ENCODE assay signal across 9 cellular contexts in the genomic region with DNA sequence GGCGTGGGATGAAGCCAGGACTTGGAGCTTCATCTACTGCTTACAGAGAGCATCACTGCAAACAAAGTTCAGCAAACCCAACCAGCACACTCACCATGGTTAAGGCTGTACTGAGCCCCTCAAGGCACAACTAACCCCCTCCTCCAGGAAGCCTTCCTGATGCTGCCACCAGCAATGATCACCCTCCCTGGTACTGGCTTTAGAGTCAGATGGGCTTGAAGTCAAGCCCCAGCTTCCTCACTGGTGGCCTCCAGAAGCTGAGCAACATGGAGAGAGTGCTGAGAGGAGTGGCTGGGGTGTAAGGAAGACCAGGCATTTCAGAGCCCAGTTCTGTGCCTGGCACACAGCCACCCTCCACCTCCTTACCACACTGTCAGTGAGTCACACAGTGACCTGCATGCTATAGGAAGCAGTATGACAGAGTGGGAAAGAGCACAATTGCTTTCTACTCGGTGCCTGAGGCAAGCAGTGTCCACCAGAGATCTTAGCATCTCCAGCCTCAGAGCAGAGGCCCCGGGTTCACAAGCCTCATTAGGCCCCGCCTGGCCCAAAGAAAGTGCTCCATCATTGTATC. TPM values are rescaled to one million over a fixed set of nuclear protein-coding genes. Genes with fewer than 3 reads are reported as not detected.
DNase-seq lines count a peak whose midpoint lies in the region; ATAC-seq and TF ChIP-seq lines count a peak whose summit lies in the region.
"Had no signal": no experiment of that assay in that cellular context is flagged by ENCODE, and none has a peak within 500 bp of the region (broad histone marks: within the 10 kb centered on the region; RNA-seq: fewer than 3 reads in every experiment).

No MANE protein-coding gene starts in this region.

- TF ChIP-seq CTCF in OCI-LY7 (conservative IDR thresholded peaks at IDR 0.05; ENCODE audit: low read length) (no peak), spleen (IDR thresholded peaks at IDR 0.05 in 8 of 11, conservative IDR thresholded peaks at IDR 0.05 in 3 of 11) (no peak)

- H3K4me1 ChIP-seq in trophoblast cell (ENCODE audit: control insufficient read depth in 1 of 2, insufficient read depth in 2 of 2, low read length in 2 of 2) (peaks cover 3 to 6% of the 10 kb centered on the region in 2 experiments), OCI-LY7 (ENCODE audit: insufficient read depth, low read length, poor library complexity, severe bottlenecking) (no peaks in the 10 kb centered on the region), spleen (peaks cover 0 to 12% (median 0%) of the 10 kb centered on the region in 6 donors)

- H2AFZ ChIP-seq in trophoblast cell (ENCODE audit: insufficient read depth, low read length, poor library complexity): no peak overlapping the region
- no peak overlapping the region for H2AFZ ChIP-seq in OCI-LY7 (ENCODE audit: low read length)

- BruUV-seq in OCI-LY7 (replicated peaks; lab: Mats Ljungman, UMichigan): no TSS peak

- H3K27me3 ChIP-seq in trophoblast cell (ENCODE audit: insufficient read depth, low read length) (no peaks in the 10 kb centered on the region), spleen (replicated peaks in 1 of 7) (no peaks in the 10 kb centered on the region)

- no peak overlapping the region for H3K18ac ChIP-seq in trophoblast cell (ENCODE audit: low read length)

- H2AK5ac ChIP-seq in trophoblast cell (ENCODE audit: low read length): no peak overlapping the region

- H4K91ac ChIP-seq in trophoblast cell (ENCODE audit: low read depth, low read length): no peak overlapping the region

- no peak overlapping the region for H2BK5ac ChIP-seq in trophoblast cell (ENCODE audit: low read depth, low read length, poor library complexity)

- H3K79me1 ChIP-seq in trophoblast cell (ENCODE audit: low read length): peaks cover 2% of the 10 kb centered on the region

- no peak overlapping the region for H4K8ac ChIP-seq in trophoblast cell (ENCODE audit: low read depth, low read length)

- intact Hi-C loops in OCI-LY7 (cut with micrococcal nuclease; ENCODE audit: unreplicated experiment): no loop called here
- intact Hi-C loops in spleen (cut with DNase I; ENCODE audit: low total_unique reads): no loop called here

- H3K36me3 ChIP-seq in trophoblast cell (ENCODE audit: control insufficient read depth in 1 of 2, insufficient read depth in 2 of 2, low read length in 2 of 2) (no peaks in the 10 kb centered on the region), OCI-LY7 (ENCODE audit: insufficient read depth, low read length) (peaks cover 11% of the 10 kb centered on the region; the same call in 1 of the 2 replicates), spleen (peaks cover 0 to 95% (median 34%) of the 10 kb centered on the region in 6 donors)

- no peak overlapping the region for H3K14ac ChIP-seq in trophoblast cell (ENCODE audit: low read length)

- CTCF ChIA-PET in OCI-LY7 (lab: Charles Lee; ENCODE audit: unreplicated experiment): no interaction called here

- no peak overlapping the region for H3K4ac ChIP-seq in trophoblast cell (ENCODE audit: low read depth, low read length)

- DNase-seq in EH (ENCODE audit: low read depth) (peak; percentile 94), MV-4-11 (lab: John Stamatoyannopoulos, UW) (peak; percentile 63), dermis microvascular lymphatic vessel endothelial cell (ENCODE audit: low read depth in 2 of 2) (peak; percentile 70 to 82), trophoblast cell (peak; percentile 23 to 38), OCI-LY7 (ENCODE audit: low spot score) (no peak), spleen (no peak)
- DNase-seq: H9 had no signal

- H3K4me2 ChIP-seq in trophoblast cell (ENCODE audit: low read length): no peak overlapping the region
- no peak overlapping the region for H3K4me2 ChIP-seq in OCI-LY7 (ENCODE audit: low read length)

- H3K27ac ChIP-seq in trophoblast cell (ENCODE audit: low read depth, low read length) (no peak overlapping the region), OCI-LY7 (ENCODE audit: low read depth, low read length, poor library complexity, severe bottlenecking) (no peak overlapping the region), spleen (no peak overlapping the region)

- ATAC-seq in GM18873 (IDR thresholded peaks at IDR 0.05; ENCODE audit: low FRiP score, unreplicated experiment): no peak
- ATAC-seq in GM19324 (IDR thresholded peaks at IDR 0.05; ENCODE audit: low FRiP score, unreplicated experiment): no peak

- WGBS in trophoblast cell (ENCODE audit: extremely low coverage, insufficient coverage, insufficient read length): no CpG with 5 or more reads among the region's 4 CpGs
- WGBS in spleen, 5 donors: 89 to 97% (median 92%) methylated on average over 4 of the region's 4 CpGs

- no peak for TF ChIP-seq POLR2A in spleen (IDR thresholded peaks at IDR 0.05)

- no peak overlapping the region for H2BK12ac ChIP-seq in trophoblast cell (ENCODE audit: low read length)

- H3K9ac ChIP-seq in trophoblast cell (ENCODE audit: low read length): no peak overlapping the region

- H3K9me3 ChIP-seq in trophoblast cell (ENCODE audit: insufficient read depth, low read depth, low read length) (peaks cover 7% of the 10 kb centered on the region), OCI-LY7 (ENCODE audit: low read length) (no peaks in the 10 kb centered on the region), spleen (no peaks in the 10 kb centered on the region)

- H3K9me2 ChIP-seq in OCI-LY7 (ENCODE audit: insufficient read depth, low read length): no peaks in the 10 kb centered on the region

- H3K79me2 ChIP-seq in trophoblast cell (ENCODE audit: control insufficient read depth, insufficient read depth, low read length, poor library complexity) (no peaks in the 10 kb centered on the region), OCI-LY7 (ENCODE audit: insufficient read depth, low read depth, low read length) (no peaks in the 10 kb centered on the region)

- H4K20me1 ChIP-seq in OCI-LY7 (ENCODE audit: insufficient read depth, low read length): no peaks in the 10 kb centered on the region

- no peak overlapping the region for H2BK120ac ChIP-seq in trophoblast cell (ENCODE audit: insufficient read depth, low read length, poor library complexity)

- POLR2A ChIA-PET in OCI-LY7 (lab: Charles Lee): no interaction called here

- no peak overlapping the region for H4K12ac ChIP-seq in trophoblast cell (ENCODE audit: low read depth, low read length)

- no peak overlapping the region for H3K23ac ChIP-seq in trophoblast cell (ENCODE audit: low read length)

- H3K4me3 ChIP-seq in trophoblast cell (ENCODE audit: low read depth, low read length) (no peak overlapping the region), OCI-LY7 (ENCODE audit: low read depth, low read length, poor library complexity, severe bottlenecking) (no peak overlapping the region), spleen (no peak overlapping the region)

RNA-seq across cellular contexts. Expression of gene BAIAP2L2, which starts 24.7 kb away (rescaled TPM):
- total RNA-seq in dermis microvascular lymphatic vessel endothelial cell (0.25 TPM in 1 of 2 replicates, not detected in the other), OCI-LY7 (2022) (1.9 and 2.4 TPM in 2 replicates), spleen (1 to 10 TPM in 3 of 7 donors, under 1 TPM in 4; 0.37 to 3.0 (median 0.92) TPM)
- polyA plus RNA-seq in trophoblast cell (2013): 0.27 and 0.35 TPM in 2 replicates
- 0.35 and 0.41 TPM in 2 replicates for total RNA-seq in OCI-LY7 (2014; rRNA removed; shearing (Covaris generic))
- polyA plus RNA-seq in spleen: 1 to 10 TPM in 1 of 3 donors, under 1 TPM in 2; 0.77 to 1.9 (median 0.90) TPM

RNA-seq across cellular contexts. Expression of gene PLA2G6, which starts 46.4 kb away (rescaled TPM):
- total RNA-seq in dermis microvascular lymphatic vessel endothelial cell (1.5 and 3.5 TPM in 2 replicates), OCI-LY7 (2022) (83.9 and 106 TPM in 2 replicates), spleen (10 to 100 TPM; 33.8 to 60.9 (median 56.4) TPM)
- 5.6 and 7.2 TPM in 2 replicates for polyA plus RNA-seq in trophoblast cell (2013)
- 23.3 and 33.9 TPM in 2 replicates for total RNA-seq in OCI-LY7 (2014; rRNA removed; shearing (Covaris generic))
- 10 to 100 TPM; 18.1 to 39.6 (median 27.0) TPM for polyA plus RNA-seq in spleen

RNA-seq across cellular contexts. Expression of gene SLC16A8, which starts 51.2 kb away (rescaled TPM):
- under 0.01 and 0.13 TPM in 2 replicates for total RNA-seq in dermis microvascular lymphatic vessel endothelial cell
- polyA plus RNA-seq in trophoblast cell (2013): 0.22 TPM in 1 of 2 replicates, not detected in the other
- total RNA-seq in OCI-LY7 (2014; rRNA removed; shearing (Covaris generic)): not detected in 2 replicates
- not detected in 2 replicates for total RNA-seq in OCI-LY7 (2022)
- total RNA-seq in spleen: under 1 TPM in 3 of 7 donors, not detected in 4; 0.30 to 0.77 (median 0.60) TPM
- polyA plus RNA-seq in spleen: 1 to 10 TPM in 1 of 3 donors, under 1 TPM in 2; 0.22 to 1.2 (median 0.97) TPM

Comparison
In these comparisons a context has a peak if more than half of its experiments do, and no peak if none do; other contexts are left out.
1. DNase-seq: peak in EH (single experiment), MV-4-11 (single experiment), dermis microvascular lymphatic vessel endothelial cell (2 of 2) and trophoblast cell (2 of 2); none in OCI-LY7 (single experiment) and spleen (single experiment).